25 cellular contexts compared by ENCODE assay signal in the genomic region with DNA sequence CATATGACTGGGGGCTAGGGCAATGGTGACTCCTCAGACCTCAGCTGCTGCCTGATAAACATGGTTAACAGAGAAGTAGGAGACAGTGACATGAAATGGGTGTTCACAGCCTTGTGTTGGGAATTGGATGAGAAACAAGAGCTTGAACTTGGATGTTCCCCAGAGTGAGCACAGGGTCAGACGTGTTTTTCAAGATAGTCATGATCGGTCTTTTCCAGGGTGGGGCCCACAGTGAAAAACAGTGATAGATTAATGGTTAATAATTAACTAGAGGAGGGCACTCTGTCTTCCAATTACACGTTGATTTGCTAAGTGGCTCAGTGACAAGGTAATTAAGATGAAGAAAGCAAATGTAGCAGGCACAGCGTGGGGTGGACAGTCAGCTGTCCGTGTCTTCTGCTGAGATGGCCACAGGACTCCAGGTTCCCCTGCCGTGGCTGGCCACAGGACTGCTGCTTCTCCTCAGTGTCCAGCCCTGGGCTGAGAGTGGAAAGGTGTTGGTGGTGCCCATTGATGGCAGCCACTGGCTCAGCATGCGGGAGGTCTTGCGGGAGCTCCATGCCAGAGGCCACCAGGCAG. TPM values are rescaled to one million over a fixed set of nuclear protein-coding genes. Genes with fewer than 3 reads are reported as not detected.
"Had no signal": no experiment of that assay in that cellular context is flagged by ENCODE, and none has a peak within 500 bp of the region (broad histone marks: within the 10 kb centered on the region; RNA-seq: fewer than 3 reads in every experiment).

TSS of gene UGT1A3 (plus strand) at position 320 of the 579 bp plus-strand sequence. CDS start at position 405, 85 bp downstream.

- H3K36me3 Mint-ChIP-seq: immature natural killer cell; naive thymus-derived CD4-positive, alpha-beta T cell; stimulated activated naive B cell treated with anti-CD40 and anti-IgM and Interleukin-4, amounts not matched to agents 10 μg/mL and 1 μg/mL and 100 μg/mL, for 72 hours had no signal

- H3K36me3 ChIP-seq: esophagus muscularis mucosa, gastroesophageal sphincter, thoracic aorta, transverse colon had no signal

- H3K4me1 Mint-ChIP-seq: immature natural killer cell; naive thymus-derived CD4-positive, alpha-beta T cell; nephron progenitor cell; stimulated activated naive CD8-positive, alpha-beta T cell treated with anti-CD3 and anti-CD28 coated beads, Interleukin-15, amount 100 ng/mL, for 72 hours had no signal

- H3K27ac Mint-ChIP-seq: dendritic cell treated with granulocyte-macrophage colony-stimulating factor and Interleukin-4, amounts not matched to agents 40 ng/mL and 50 ng/mL, for 4 days; effector memory CD8-positive, alpha-beta T cell; immature natural killer cell; naive thymus-derived CD4-positive, alpha-beta T cell; nephron progenitor cell; stimulated activated naive B cell treated with anti-CD40 and anti-IgM and Interleukin-4, amounts not matched to agents 10 μg/mL and 1 μg/mL and 100 μg/mL, for 72 hours; stimulated activated naive CD8-positive, alpha-beta T cell treated with anti-CD3 and anti-CD28 coated beads, Interleukin-15, amount 100 ng/mL, for 72 hours had no signal

- H3K9me3 ChIP-seq: esophagus muscularis mucosa, gastroesophageal sphincter, psoas muscle, thoracic aorta, transverse colon had no signal

- H3K9me3 Mint-ChIP-seq: dendritic cell treated with granulocyte-macrophage colony-stimulating factor and Interleukin-4, amounts not matched to agents 40 ng/mL and 50 ng/mL, for 4 days; effector memory CD8-positive, alpha-beta T cell; immature natural killer cell; stimulated activated naive B cell treated with anti-CD40 and anti-IgM and Interleukin-4, amounts not matched to agents 10 μg/mL and 1 μg/mL and 100 μg/mL, for 72 hours had no signal

- DNase-seq: effector memory CD8-positive, alpha-beta T cell; foreskin fibroblast; immature natural killer cell; left ventricle myocardium superior; mesendoderm; naive thymus-derived CD4-positive, alpha-beta T cell; nephron progenitor cell; psoas muscle; retina; stimulated activated CD4-positive, alpha-beta T cell treated with anti-CD3 and anti-CD28 coated beads, Interleukin-2, amount 100 ng/mL, for 24 hours; stimulated activated CD4-positive, alpha-beta T cell treated with anti-CD3 and anti-CD28 coated beads, Interleukin-4, amount 100 ng/mL, for 4 hours; stimulated activated naive B cell treated with anti-CD40 and anti-IgM and Interleukin-4, amounts not matched to agents 10 μg/mL and 1 μg/mL and 100 μg/mL, for 72 hours; stimulated activated naive CD8-positive, alpha-beta T cell treated with anti-CD3 and anti-CD28 coated beads, Interleukin-15, amount 100 ng/mL, for 72 hours; transverse colon had no signal

- H3K27me3 ChIP-seq: transverse colon had no signal

- FAIRE-seq: colon had no signal

- H3K27ac ChIP-seq: epithelial cell of prostate, esophagus muscularis mucosa, gastroesophageal sphincter, psoas muscle, thoracic aorta, transverse colon had no signal

- H3K4me3 Mint-ChIP-seq: dendritic cell treated with granulocyte-macrophage colony-stimulating factor and Interleukin-4, amounts not matched to agents 40 ng/mL and 50 ng/mL, for 4 days; effector memory CD8-positive, alpha-beta T cell; immature natural killer cell; naive thymus-derived CD4-positive, alpha-beta T cell; nephron progenitor cell; stimulated activated naive B cell treated with anti-CD40 and anti-IgM and Interleukin-4, amounts not matched to agents 10 μg/mL and 1 μg/mL and 100 μg/mL, for 72 hours; stimulated activated naive CD8-positive, alpha-beta T cell treated with anti-CD3 and anti-CD28 coated beads, Interleukin-15, amount 100 ng/mL, for 72 hours had no signal

- H3K4me1 ChIP-seq: esophagus muscularis mucosa, gastroesophageal sphincter, psoas muscle, transverse colon had no signal

- H3K4me3 ChIP-seq: esophagus muscularis mucosa, gastroesophageal sphincter, psoas muscle, thoracic aorta, transverse colon had no signal

- ATAC-seq: effector memory CD8-positive, alpha-beta T cell; gastroesophageal sphincter; left ventricle myocardium superior; naive thymus-derived CD4-positive, alpha-beta T cell; psoas muscle; sciatic nerve; stimulated activated naive B cell treated with anti-CD40 and anti-IgM and Interleukin-4, amounts not matched to agents 10 μg/mL and 1 μg/mL and 100 μg/mL, for 72 hours; stimulated activated naive CD8-positive, alpha-beta T cell treated with anti-CD3 and anti-CD28 coated beads, Interleukin-15, amount 100 ng/mL, for 72 hours had no signal

RNA-seq across cellular contexts. Expression of gene UGT1A3, which starts in this region (rescaled TPM):
- total RNA-seq: esophagus muscularis mucosa; gastroesophageal sphincter; left ventricle myocardium superior; lung microvascular endothelial cell; naive thymus-derived CD4-positive, alpha-beta T cell; omental fat pad; psoas muscle; sciatic nerve; skeletal muscle tissue; subcutaneous adipose tissue; thoracic aorta had no signal
- polyA plus RNA-seq: immature natural killer cell; naive thymus-derived CD4-positive, alpha-beta T cell; psoas muscle had no signal
